Comparison of ENCODE assay signal across 12 cellular contexts in the genomic region with DNA sequence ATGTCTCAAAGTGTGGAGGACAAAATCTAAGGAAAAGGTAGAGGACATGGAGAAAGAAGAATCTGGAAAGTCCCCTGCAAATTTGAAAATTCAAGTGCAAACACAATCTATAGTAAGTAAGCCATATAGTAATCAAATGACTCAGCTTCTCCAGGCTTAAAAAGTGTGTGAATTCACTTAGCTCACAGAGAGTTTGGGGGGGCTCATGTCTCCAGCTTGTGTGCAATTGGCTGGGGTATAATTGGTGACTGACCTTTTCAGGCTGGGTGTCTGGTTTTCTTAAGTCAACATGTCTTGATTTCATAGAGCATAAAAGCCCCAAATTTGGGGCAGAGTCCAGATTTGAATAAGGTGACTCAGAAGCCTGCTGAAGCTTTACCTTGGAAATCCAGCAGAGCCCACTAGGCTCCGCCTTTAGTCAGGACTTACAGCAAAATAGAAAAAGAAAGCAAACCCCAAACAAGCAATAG. TPM values are rescaled to one million over a fixed set of nuclear protein-coding genes. Genes with fewer than 3 reads are reported as not detected.
A peak's percentile ranks its signal among the peaks of the same experiment; 100 is the strongest.
DNase-seq lines count a peak whose midpoint lies in the region; ATAC-seq and TF ChIP-seq lines count a peak whose summit lies in the region.
"Had no signal": no experiment of that assay in that cellular context is flagged by ENCODE, and none has a peak within 500 bp of the region (broad histone marks: within the 10 kb centered on the region; RNA-seq: fewer than 3 reads in every experiment).

No MANE protein-coding gene starts in this region.

- in situ Hi-C loops in KBM-7 (cut with MboI; ENCODE audit: low pct_unique_long_range_greater_than_20kb, low sequenced_read_pairs): no loop called here

- no peak for TF ChIP-seq CTCF in foreskin keratinocyte (conservative IDR thresholded peaks at IDR 0.05)

- H3K27me3 ChIP-seq in foreskin keratinocyte: no peaks in the 10 kb centered on the region

- H3K27ac ChIP-seq in foreskin keratinocyte: no peak overlapping the region
- H3K27ac ChIP-seq: lower lobe of right lung, skin epidermis, thoracic aorta had no signal

- ATAC-seq in GM18498 (IDR thresholded peaks at IDR 0.05; ENCODE audit: unreplicated experiment): peak; percentile 47
- ATAC-seq in GM21423 (IDR thresholded peaks at IDR 0.05; ENCODE audit: unreplicated experiment): peak; percentile 74
- peak; percentile 72 for ATAC-seq in HG03565 (IDR thresholded peaks at IDR 0.05; ENCODE audit: unreplicated experiment)
- peak; percentile 54 for ATAC-seq in foreskin keratinocyte
- ATAC-seq in HG03442 (IDR thresholded peaks at IDR 0.05; ENCODE audit: unreplicated experiment): no peak

- peaks cover 5% of the 10 kb centered on the region for H3K4me1 ChIP-seq in foreskin keratinocyte
- H3K4me1 ChIP-seq: lower lobe of right lung had no signal

- DNase-seq in foreskin keratinocyte (peak; percentile 52 to 56), KBM-7 (no peak), NCI-H1930 (lab: John Stamatoyannopoulos, UW) (no peak), superior temporal gyrus (ENCODE audit: extremely low spot score) (no peak)
- DNase-seq: lower lobe of right lung, NCI-H2081 treated with DMSO at 0.1 percent for 48 hours had no signal

RNA-seq across cellular contexts. Expression of gene CLDN14, which starts 8.6 kb away (rescaled TPM):
- not detected in 2 replicates for total RNA-seq in foreskin keratinocyte
- polyA plus RNA-seq in foreskin keratinocyte: 0.03 TPM in 1 of 2 replicates, not detected in the other
- total RNA-seq: lower lobe of right lung, thoracic aorta had no signal

Comparison
In these comparisons a context has a peak if more than half of its experiments do, and no peak if none do; other contexts are left out.
1. DNase-seq: peak in foreskin keratinocyte (2 of 2); none in KBM-7 (single experiment), NCI-H1930 (0 of 2) and superior temporal gyrus (single experiment).